In the genomic region with DNA sequence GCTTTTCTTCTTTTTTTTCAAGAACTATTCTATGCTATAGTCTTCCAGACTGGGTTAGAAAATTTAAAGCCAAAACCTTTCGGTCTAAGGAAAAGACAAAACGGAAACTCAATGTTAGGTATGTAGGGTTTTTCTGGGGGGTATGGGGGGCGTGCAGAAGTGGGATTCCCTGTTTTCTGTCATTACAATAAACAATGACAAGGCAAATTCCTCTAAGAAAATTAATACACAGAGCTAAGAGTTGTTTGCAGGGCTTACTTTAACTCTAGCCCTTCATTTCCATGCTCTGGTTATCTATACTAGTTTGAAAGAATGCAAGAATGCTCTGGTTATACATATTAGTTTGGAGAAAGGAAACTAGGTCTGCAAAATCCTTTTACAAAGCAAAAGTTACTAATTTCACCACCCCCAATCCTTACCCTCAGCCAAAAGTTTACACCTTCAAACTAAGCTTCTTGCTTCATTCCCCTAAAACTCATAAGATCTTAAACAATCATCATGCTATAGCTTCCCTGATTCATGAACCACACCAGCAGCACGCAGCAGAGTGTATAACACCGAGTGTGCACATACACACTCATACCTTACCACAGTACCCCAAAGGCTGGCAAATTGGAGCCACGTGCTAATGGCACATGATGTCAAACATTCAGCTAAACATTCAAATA, we compare ENCODE assay signal across 29 cellular contexts.
DNase-seq lines count a peak whose midpoint lies in the region; ATAC-seq and TF ChIP-seq lines count a peak whose summit lies in the region.
"Had no signal": no experiment of that assay in that cellular context is flagged by ENCODE, and none has a peak within 500 bp of the region (broad histone marks: within the 10 kb centered on the region; RNA-seq: fewer than 3 reads in every experiment).

No MANE protein-coding gene starts in this region.

- no peaks in the 10 kb centered on the region for H3K9me1 ChIP-seq in IMR-90 (ENCODE audit: insufficient read depth, low read length)

- no peak overlapping the region for H2AK5ac ChIP-seq in IMR-90 (ENCODE audit: low read depth, low read length)
- H2AK5ac ChIP-seq in mesenchymal stem cell (ENCODE audit: low read length, severe bottlenecking) = no peak overlapping the region

- H2AK9ac ChIP-seq in IMR-90 (replicated peaks; ENCODE audit: low read depth, low read length, poor library complexity) = no peak overlapping the region

- no peaks in the 10 kb centered on the region for H3K9me3 Mint-ChIP-seq in brain
- H3K9me3 Mint-ChIP-seq in CD4-positive, alpha-beta memory T cell = no peaks in the 10 kb centered on the region
- H3K9me3 Mint-ChIP-seq: activated T-helper 17 cell treated with anti-CD3 and anti-CD28 coated beads, Interleukin-2, amount 50 U/mL, for 72 hours; HFFc6; naive B cell had no signal

- H2BK120ac ChIP-seq in IMR-90 (ENCODE audit: low read depth, low read length) (no peak overlapping the region), mesenchymal stem cell (ENCODE audit: low read depth, low read length) (no peak overlapping the region)

- no peak overlapping the region for H2AFZ ChIP-seq in IMR-90 (replicated peaks; ENCODE audit: low read length, poor library complexity)
- H2AFZ ChIP-seq in mesenchymal stem cell (ENCODE audit: low read depth, low read length) = no peak overlapping the region
- H2AFZ ChIP-seq in smooth muscle cell (ENCODE audit: low read depth) = peak overlapping the region; percentile 34
- H2AFZ ChIP-seq: GM23248 had no signal

- H3K36me3 ChIP-seq in IMR-90 (ENCODE audit: control insufficient read depth, insufficient read depth, low read length) = no peaks in the 10 kb centered on the region
- no peaks in the 10 kb centered on the region for H3K36me3 ChIP-seq in mesenchymal stem cell (ENCODE audit: control insufficient read depth in 1 of 2, insufficient read depth in 2 of 2, low read depth in 1 of 2, low read length in 2 of 2)
- no peaks in the 10 kb centered on the region for H3K36me3 ChIP-seq in smooth muscle cell (ENCODE audit: low read depth)
- H3K36me3 ChIP-seq in CD4-positive, alpha-beta memory T cell (ENCODE audit: insufficient read depth, low read length) = no peaks in the 10 kb centered on the region
- no peaks in the 10 kb centered on the region for H3K36me3 ChIP-seq in upper lobe of left lung
- H3K36me3 ChIP-seq: gastroesophageal sphincter, left ventricle myocardium inferior had no signal

- no peak overlapping the region for H3K14ac ChIP-seq in IMR-90 (replicated peaks; ENCODE audit: low read depth, low read length)
- H3K14ac ChIP-seq in mesenchymal stem cell (ENCODE audit: low read length in 2 of 2) = no peak overlapping the region

- in situ Hi-C loops in IMR-90 (cut with MboI; ENCODE audit: low sequenced_read_pairs) = no loop called here

- peak overlapping the region in 3 of 5 experiments; percentile 3 to 78 (median 68) for H3K4me3 Mint-ChIP-seq in brain
- H3K4me3 Mint-ChIP-seq in CD4-positive, alpha-beta memory T cell = no peak overlapping the region
- H3K4me3 Mint-ChIP-seq: activated CD8-positive, alpha-beta T cell treated with anti-CD3 and anti-CD28 coated beads, Interleukin-2, amount 10 ng/mL, durations not matched to agents 7 days and 5 days; activated T-helper 17 cell treated with anti-CD3 and anti-CD28 coated beads, Interleukin-2, amount 50 U/mL, for 72 hours; HFFc6; naive B cell had no signal

- TF ChIP-seq EP300 in upper lobe of left lung (IDR thresholded peaks at IDR 0.05) = no peak

- POLR2A ChIA-PET in IMR-90 (lab: Charles Lee; ENCODE audit: unreplicated experiment) = no interaction called here
- POLR2A ChIA-PET in CD4-positive, alpha-beta memory T cell (lab: Charles Lee; ENCODE audit: partially characterized antibody) = no interaction called here

- no peak overlapping the region for H3K56ac ChIP-seq in IMR-90 (ENCODE audit: extremely low read depth, insufficient read depth, low read length)

- H3K4me3 ChIP-seq in IMR-90 (ENCODE audit: insufficient read depth, low read depth, low read length) (no peak overlapping the region), mesenchymal stem cell (ENCODE audit: insufficient read depth in 1 of 2, low read depth in 1 of 2, low read length in 2 of 2) (no peak overlapping the region), smooth muscle cell (no peak overlapping the region), upper lobe of left lung (no peak overlapping the region)
- no peak overlapping the region for H3K4me3 ChIP-seq in CD4-positive, alpha-beta memory T cell (ENCODE audit: low read length in 2 of 2)
- H3K4me3 ChIP-seq: dorsolateral prefrontal cortex, gastroesophageal sphincter, GM23248, left ventricle myocardium inferior had no signal

- H3K79me1 ChIP-seq in IMR-90 (ENCODE audit: low read depth in 1 of 2, low read length in 2 of 2) (no peaks in the 10 kb centered on the region), mesenchymal stem cell (replicated peaks; ENCODE audit: low read length, poor library complexity, severe bottlenecking) (peaks cover 3% of the 10 kb centered on the region)

- DNase-seq in IMR-90 (no peak), mesenchymal stem cell (no peak), smooth muscle cell (lab: John Stamatoyannopoulos, UW; ENCODE audit: unreplicated experiment) (no peak), NCI-H1417 (lab: John Stamatoyannopoulos, UW) (no peak), upper lobe of left lung (no peak), ecto neural progenitor cell (ENCODE audit: low spot score) (no peak)
- DNase-seq in CD4-positive, alpha-beta memory T cell = no peak
- DNase-seq: activated CD4-positive, alpha-beta T cell treated with anti-CD3 and anti-CD28 coated beads for 4 hours; activated CD8-positive, alpha-beta T cell treated with anti-CD3 and anti-CD28 coated beads, Interleukin-2, amount 10 ng/mL, durations not matched to agents 7 days and 5 days; activated naive CD4-positive, alpha-beta T cell treated with anti-CD3 and anti-CD28 coated beads, Interleukin-2, amount 50 U/mL, for 16 hours; amniotic stem cell; C1 segment of cervical spinal cord; COR-L47; dorsolateral prefrontal cortex; GM23248; HFFc6; left ventricle myocardium inferior; midbrain; naive B cell; NCI-H1436; NCI-H2081 treated with DMSO at 0.1 percent for 48 hours; NCI-H226; NCI-H69; Right ventricle myocardium superior; stimulated activated naive CD4-positive, alpha-beta T cell had no signal

- H3K27me3 ChIP-seq in IMR-90 (ENCODE audit: control insufficient read depth, insufficient read depth, low read length) (peaks cover 12% of the 10 kb centered on the region), mesenchymal stem cell (ENCODE audit: control insufficient read depth in 1 of 2, insufficient read depth in 1 of 2, low read length in 2 of 2) (no peaks in the 10 kb centered on the region), smooth muscle cell (ENCODE audit: low read depth) (no peaks in the 10 kb centered on the region), upper lobe of left lung (no peaks in the 10 kb centered on the region)
- no peaks in the 10 kb centered on the region for H3K27me3 ChIP-seq in CD4-positive, alpha-beta memory T cell (ENCODE audit: insufficient read depth, low read length)
- H3K27me3 ChIP-seq: dorsolateral prefrontal cortex, gastroesophageal sphincter had no signal

- no peaks in the 10 kb centered on the region for H3K9me3 ChIP-seq in IMR-90 (ENCODE audit: control insufficient read depth, insufficient read depth, low read length)
- H3K9me3 ChIP-seq in mesenchymal stem cell (ENCODE audit: control insufficient read depth, low read length) = no peaks in the 10 kb centered on the region
- no peaks in the 10 kb centered on the region for H3K9me3 ChIP-seq in smooth muscle cell (replicated peaks; ENCODE audit: low read depth)
- no peaks in the 10 kb centered on the region for H3K9me3 ChIP-seq in CD4-positive, alpha-beta memory T cell (ENCODE audit: control insufficient read depth in 1 of 2, low read length in 2 of 2)
- no peaks in the 10 kb centered on the region for H3K9me3 ChIP-seq in upper lobe of left lung
- H3K9me3 ChIP-seq: gastroesophageal sphincter, left ventricle myocardium inferior had no signal

- H3K18ac ChIP-seq in IMR-90 (ENCODE audit: low read depth, low read length) (no peak overlapping the region), mesenchymal stem cell (ENCODE audit: low read depth in 1 of 2, low read length in 2 of 2) (no peak overlapping the region)

- TF ChIP-seq POLR2A in IMR-90 (IDR thresholded peaks at IDR 0.05; ENCODE audit: low read depth, low read length) (no peak), upper lobe of left lung (IDR thresholded peaks at IDR 0.05) (no peak)

- peak overlapping the region; percentile 20 to 93 for H2BK12ac ChIP-seq in mesenchymal stem cell (ENCODE audit: low read length in 2 of 2)

- no peak for TF ChIP-seq RAD21 in IMR-90 (IDR thresholded peaks at IDR 0.05; ENCODE audit: low read length)

- H3K4ac ChIP-seq in IMR-90 (ENCODE audit: low read depth, low read length) (no peak overlapping the region; the same call in 1 of the 2 replicates), mesenchymal stem cell (ENCODE audit: low read depth in 1 of 2, low read length in 2 of 2) (no peak overlapping the region)

- no peak for ATAC-seq in IMR-90 (ENCODE audit: low read depth)
- no peak for ATAC-seq in upper lobe of left lung (ENCODE audit: low FRiP score in 2 of 2)
- ATAC-seq: activated CD8-positive, alpha-beta T cell treated with anti-CD3 and anti-CD28 coated beads, Interleukin-2, amount 10 ng/mL, durations not matched to agents 7 days and 5 days; activated T-helper 17 cell treated with anti-CD3 and anti-CD28 coated beads, Interleukin-2, amount 50 U/mL, for 72 hours; gastroesophageal sphincter had no signal

- no peak overlapping the region for H4K5ac ChIP-seq in IMR-90 (ENCODE audit: low read depth, low read length)

- H3K4me1 Mint-ChIP-seq in brain = peaks cover 61% of the 10 kb centered on the region
- no peaks in the 10 kb centered on the region for H3K4me1 Mint-ChIP-seq in CD4-positive, alpha-beta memory T cell
- H3K4me1 Mint-ChIP-seq: activated T-helper 17 cell treated with anti-CD3 and anti-CD28 coated beads, Interleukin-2, amount 50 U/mL, for 72 hours had no signal

- CTCF ChIA-PET in IMR-90 (lab: Yijun Ruan, JAX) = interaction anchor here (0.8 to 1.0 kb wide), 2 partner anchors 21 to 45 kb away, joined by 3 to 4 read pairs; no protein-coding TSS in a partner anchor
- CTCF ChIA-PET in CD4-positive, alpha-beta memory T cell (lab: Charles Lee; ENCODE audit: partially characterized antibody) = interaction anchor here (1.0 kb wide), 1 partner anchor 21 kb away, joined by 4 read pairs; no protein-coding TSS in a partner anchor

- H3K9ac ChIP-seq in IMR-90 (ENCODE audit: low read depth, low read length) (no peak overlapping the region), mesenchymal stem cell (ENCODE audit: low read length) (no peak overlapping the region), smooth muscle cell (ENCODE audit: low read depth) (no peak overlapping the region)
- H3K9ac ChIP-seq: GM23248, KMS-11 had no signal

- H3K23ac ChIP-seq in IMR-90 (ENCODE audit: low read depth, low read length) (0 out of 2 replicates have a peak overlapping the region, but pooled peaks have one; percentile 8), mesenchymal stem cell (ENCODE audit: low read length in 2 of 2) (no peak overlapping the region)

- peaks cover 6% of the 10 kb centered on the region for H3K4me1 ChIP-seq in IMR-90 (ENCODE audit: control insufficient read depth, insufficient read depth, low read length)
- H3K4me1 ChIP-seq in mesenchymal stem cell (ENCODE audit: control insufficient read depth, insufficient read depth, low read depth, low read length) = peaks cover 1% of the 10 kb centered on the region
- H3K4me1 ChIP-seq in smooth muscle cell (ENCODE audit: low read depth) = peaks cover 60% of the 10 kb centered on the region
- H3K4me1 ChIP-seq in CD4-positive, alpha-beta memory T cell (ENCODE audit: insufficient read depth, low read length) = no peaks in the 10 kb centered on the region
- H3K4me1 ChIP-seq in upper lobe of left lung = peaks cover 4 to 11% (median 11%) of the 10 kb centered on the region in 4 donors

- H3F3A ChIP-seq in smooth muscle cell (ENCODE audit: low read depth) = peaks cover 4% of the 10 kb centered on the region

- 100% methylated on average over 1 of the region's 6 CpGs; no CpG with 5 or more reads in 1 of the 2 experiments for WGBS in IMR-90 (ENCODE audit: extremely low coverage in 2 of 2, insufficient read length in 1 of 2), 2 experiments
- 82% methylated on average over 3 of the region's 6 CpGs for WGBS in mesenchymal stem cell
- 71% methylated on average over 6 of the region's 6 CpGs for WGBS in smooth muscle cell (ENCODE audit: low lambda C conversion rate)
- WGBS in upper lobe of left lung, 2 donors = 80 to 82% methylated on average over 6 of the region's 6 CpGs

- peaks cover 3% of the 10 kb centered on the region for H3K27me3 Mint-ChIP-seq in brain
- H3K27me3 Mint-ChIP-seq in CD4-positive, alpha-beta memory T cell = peaks cover 26 to 32% of the 10 kb centered on the region in 2 donors

- no peaks in the 10 kb centered on the region for H3K79me2 ChIP-seq in smooth muscle cell (ENCODE audit: low read depth)

- H4K8ac ChIP-seq in IMR-90 (ENCODE audit: low read depth in 2 of 2, low read length in 2 of 2) = no peak overlapping the region
- no peak overlapping the region for H4K8ac ChIP-seq in mesenchymal stem cell (ENCODE audit: low read length)

- H3K4me2 ChIP-seq in IMR-90 (ENCODE audit: low read depth, low read length) (no peak overlapping the region), mesenchymal stem cell (ENCODE audit: low read length, poor library complexity, severe bottlenecking) (no peak overlapping the region), smooth muscle cell (peak overlapping the region; percentile 75)
- H3K4me2 ChIP-seq: KMS-11 had no signal

- peak overlapping the region in 3 of 5 experiments; percentile 5 to 93 (median 43) for H3K27ac Mint-ChIP-seq in brain
- H3K27ac Mint-ChIP-seq in CD4-positive, alpha-beta memory T cell = no peak overlapping the region
- H3K27ac Mint-ChIP-seq: activated CD8-positive, alpha-beta T cell treated with anti-CD3 and anti-CD28 coated beads, Interleukin-2, amount 10 ng/mL, durations not matched to agents 7 days and 5 days; activated T-helper 17 cell treated with anti-CD3 and anti-CD28 coated beads, Interleukin-2, amount 50 U/mL, for 72 hours; HFFc6; naive B cell had no signal

- H3K27ac ChIP-seq in IMR-90 (ENCODE audit: insufficient read depth, low read length) (no peak overlapping the region), mesenchymal stem cell (ENCODE audit: low read length, poor library complexity, severe bottlenecking) (no peak overlapping the region), smooth muscle cell (ENCODE audit: low read depth) (no peak overlapping the region), upper lobe of left lung (no peak overlapping the region)
- no peak overlapping the region for H3K27ac ChIP-seq in CD4-positive, alpha-beta memory T cell (ENCODE audit: low read depth, low read length)
- H3K27ac ChIP-seq: dorsolateral prefrontal cortex, gastroesophageal sphincter, GM23248, KMS-11, left ventricle myocardium inferior had no signal

- H2BK20ac ChIP-seq in IMR-90 (ENCODE audit: low read depth, low read length) = no peak overlapping the region

- no peaks in the 10 kb centered on the region for H3K36me3 Mint-ChIP-seq in brain
- no peaks in the 10 kb centered on the region for H3K36me3 Mint-ChIP-seq in CD4-positive, alpha-beta memory T cell
- H3K36me3 Mint-ChIP-seq: naive B cell had no signal

- dilution Hi-C loops in IMR-90 (cut with HindIII; ENCODE audit: low sequenced_read_pairs, unreplicated experiment) = no loop called here

- H4K91ac ChIP-seq in IMR-90 (ENCODE audit: insufficient read depth, low read depth, low read length) = no peak overlapping the region
- H4K91ac ChIP-seq in mesenchymal stem cell (ENCODE audit: low read length) = no peak overlapping the region

- H2BK15ac ChIP-seq in IMR-90 (ENCODE audit: low read depth, low read length) = no peak overlapping the region
- no peak overlapping the region for H2BK15ac ChIP-seq in mesenchymal stem cell (ENCODE audit: low read depth, poor library complexity, severe bottlenecking)

- intact Hi-C loops in IMR-90 (cut with micrococcal nuclease) = no loop called here
- intact Hi-C loops in CD4-positive, alpha-beta memory T cell (cut with micrococcal nuclease) = no loop called here

- H4K20me1 ChIP-seq in IMR-90 (ENCODE audit: insufficient read depth, low read length) (no peaks in the 10 kb centered on the region), smooth muscle cell (ENCODE audit: low read depth) (no peaks in the 10 kb centered on the region)

- H2BK5ac ChIP-seq in IMR-90 (ENCODE audit: low read depth, low read length, poor library complexity, severe bottlenecking) = no peak overlapping the region
- H2BK5ac ChIP-seq in mesenchymal stem cell (ENCODE audit: low read depth, low read length, poor library complexity, severe bottlenecking) = no peak overlapping the region

- BruUV-seq in IMR-90 (replicated peaks; lab: Mats Ljungman, UMichigan) = no TSS peak

- TF ChIP-seq CTCF in IMR-90 (conservative IDR thresholded peaks at IDR 0.05; ENCODE audit: low read depth, low read length) (no peak), brain (conservative IDR thresholded peaks at IDR 0.05) (no peak), smooth muscle cell (IDR thresholded peaks at IDR 0.05; ENCODE audit: borderline replicate concordance, insufficient read depth, poor library complexity, severe bottlenecking) (no peak), upper lobe of left lung (IDR thresholded peaks at IDR 0.05) (no peak)

Comparison
In these comparisons a context has a peak if more than half of its experiments do, and no peak if none do; other contexts are left out.
1. H3K27ac Mint-ChIP-seq: peak in brain (3 of 5); none in CD4-positive, alpha-beta memory T cell (0 of 7).
2. H3K4me3 Mint-ChIP-seq: peak in brain (3 of 5); none in CD4-positive, alpha-beta memory T cell (0 of 8).